In the genomic region with DNA sequence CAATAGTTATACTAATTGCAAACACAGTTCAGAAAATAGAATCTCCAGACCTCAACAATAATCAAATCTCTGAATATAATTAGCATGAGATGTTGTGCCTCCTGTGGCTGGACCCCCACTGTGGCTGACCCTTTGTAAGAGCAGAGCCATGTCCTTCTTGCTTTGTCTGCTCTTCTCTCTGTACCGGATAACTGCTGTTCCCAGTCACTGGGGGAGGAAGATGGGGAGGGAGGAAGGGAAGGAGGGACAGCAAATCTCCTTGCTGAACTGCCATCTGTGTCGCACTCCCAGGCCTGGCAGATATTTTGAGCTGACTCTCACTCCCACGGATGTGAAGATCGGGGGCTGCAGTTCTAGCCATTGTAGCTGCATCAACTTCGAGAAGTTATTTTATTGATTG, we compare ENCODE assay signal across 23 cellular contexts.
"Had no signal": no experiment of that assay in that cellular context is flagged by ENCODE, and none has a peak within 500 bp of the region (broad histone marks: within the 10 kb centered on the region; RNA-seq: fewer than 3 reads in every experiment).

No MANE protein-coding gene starts in this region.

- H3K36me3 ChIP-seq: gastrocnemius medialis, left ventricle myocardium inferior, lower lobe of right lung, prostate gland, spleen, thoracic aorta, transverse colon had no signal

- H3K36me3 Mint-ChIP-seq: immature natural killer cell; memory B cell; mesothelial cell of epicardium; natural killer cell; stimulated activated naive B cell treated with anti-CD40 and anti-IgM and Interleukin-4, amounts not matched to agents 10 μg/mL and 1 μg/mL and 100 μg/mL, for 72 hours had no signal

- H3K27ac ChIP-seq: coronary artery, gastrocnemius medialis, left ventricle myocardium inferior, lower lobe of right lung, parathyroid adenoma, prostate gland, spleen, thoracic aorta, transverse colon had no signal

- H3K4me1 ChIP-seq: gastrocnemius medialis, left ventricle myocardium inferior, lower lobe of right lung, parathyroid adenoma, prostate gland, transverse colon had no signal

- ATAC-seq: esophagus mucosa; gastrocnemius medialis; lower lobe of right lung; natural killer cell; sciatic nerve; stimulated activated naive B cell treated with anti-CD40 and anti-IgM and Interleukin-4, amounts not matched to agents 10 μg/mL and 1 μg/mL and 100 μg/mL, for 72 hours; stimulated activated naive CD8-positive, alpha-beta T cell treated with anti-CD3 and anti-CD28 coated beads, Interleukin-15, amount 100 ng/mL, for 72 hours had no signal

- DNase-seq: effector CD4-positive, alpha-beta T cell; gastrocnemius medialis; immature natural killer cell; left ventricle myocardium inferior; lower lobe of right lung; natural killer cell; occipital lobe; spleen; stimulated activated CD4-positive, alpha-beta T cell treated with anti-CD3 and anti-CD28 coated beads, Interleukin-15, amount 100 ng/mL, for 24 hours; stimulated activated CD4-positive, alpha-beta T cell treated with anti-CD3 and anti-CD28 coated beads, Interleukin-1b, Interleukin-23, amount 100 ng/mL, for 48 hours; stimulated activated CD4-positive, alpha-beta T cell treated with anti-CD3 and anti-CD28 coated beads, Interleukin-4, amount 100 ng/mL, for 4 hours; stimulated activated naive B cell treated with anti-CD40 and anti-IgM and Interleukin-4, amounts not matched to agents 10 μg/mL and 1 μg/mL and 100 μg/mL, for 72 hours; stimulated activated naive CD8-positive, alpha-beta T cell treated with anti-CD3 and anti-CD28 coated beads, Interleukin-15, amount 100 ng/mL, for 72 hours; transverse colon had no signal

- H3K9me3 ChIP-seq: gastrocnemius medialis, left ventricle myocardium inferior, lower lobe of right lung, prostate gland, spleen, thoracic aorta, transverse colon had no signal

- H3K4me3 ChIP-seq: coronary artery, gastrocnemius medialis, left ventricle myocardium inferior, lower lobe of right lung, prostate gland, spleen, thoracic aorta, transverse colon had no signal

- H3K27ac Mint-ChIP-seq: immature natural killer cell; memory B cell; mesothelial cell of epicardium; natural killer cell; stimulated activated naive B cell treated with anti-CD40 and anti-IgM and Interleukin-4, amounts not matched to agents 10 μg/mL and 1 μg/mL and 100 μg/mL, for 72 hours; stimulated activated naive CD8-positive, alpha-beta T cell treated with anti-CD3 and anti-CD28 coated beads, Interleukin-15, amount 100 ng/mL, for 72 hours had no signal

- H3K9me3 Mint-ChIP-seq: immature natural killer cell; memory B cell; mesothelial cell of epicardium; natural killer cell; neural crest cell; stimulated activated naive B cell treated with anti-CD40 and anti-IgM and Interleukin-4, amounts not matched to agents 10 μg/mL and 1 μg/mL and 100 μg/mL, for 72 hours; stimulated activated naive CD8-positive, alpha-beta T cell treated with anti-CD3 and anti-CD28 coated beads, Interleukin-15, amount 100 ng/mL, for 72 hours had no signal

- H3K4me1 Mint-ChIP-seq: immature natural killer cell; memory B cell; natural killer cell; stimulated activated naive B cell treated with anti-CD40 and anti-IgM and Interleukin-4, amounts not matched to agents 10 μg/mL and 1 μg/mL and 100 μg/mL, for 72 hours; stimulated activated naive CD8-positive, alpha-beta T cell treated with anti-CD3 and anti-CD28 coated beads, Interleukin-15, amount 100 ng/mL, for 72 hours had no signal

- H3K27me3 ChIP-seq: gastrocnemius medialis, transverse colon had no signal

- H3K4me3 Mint-ChIP-seq: immature natural killer cell; memory B cell; mesothelial cell of epicardium; natural killer cell; neural crest cell; stimulated activated naive B cell treated with anti-CD40 and anti-IgM and Interleukin-4, amounts not matched to agents 10 μg/mL and 1 μg/mL and 100 μg/mL, for 72 hours; stimulated activated naive CD8-positive, alpha-beta T cell treated with anti-CD3 and anti-CD28 coated beads, Interleukin-15, amount 100 ng/mL, for 72 hours had no signal
